29 cellular contexts compared by ENCODE assay signal in genomic region chr5:45089870-45090269, GRCh38.
"Had no signal": no experiment of that assay in that cellular context is flagged by ENCODE, and none has a peak within 500 bp of the region (broad histone marks: within the 10 kb centered on the region; RNA-seq: fewer than 3 reads in every experiment).

No MANE protein-coding gene starts in this region.

- H3K4me1 Mint-ChIP-seq: activated CD4-positive, alpha-beta T cell treated with anti-CD3 and anti-CD28 coated beads for 36 hours; activated CD8-positive, alpha-beta memory T cell treated with anti-CD3 and anti-CD28 coated beads, Interleukin-2, amount 10 ng/mL, durations not matched to agents 7 days and 5 days; activated naive CD4-positive, alpha-beta T cell treated with anti-CD3 and anti-CD28 coated beads, Interleukin-2, amount 50 U/mL, for 24 hours; activated naive CD8-positive, alpha-beta T cell treated with anti-CD3 and anti-CD28 coated beads, Interleukin-2, amount 50 U/mL, for 24 hours; stimulated activated memory B cell treated with anti-CD40 and anti-IgM and Interleukin-4, amounts not matched to agents 10 μg/mL and 1 μg/mL and 100 μg/mL, for 72 hours; stimulated activated naive CD8-positive, alpha-beta T cell treated with anti-CD3 and anti-CD28 coated beads, Interleukin-15, amount 100 ng/mL, for 72 hours had no signal

- DNase-seq: activated CD4-positive, alpha-beta T cell treated with anti-CD3 and anti-CD28 coated beads for 36 hours; activated CD4-positive, CD25-positive, alpha-beta regulatory T cell; activated CD8-positive, alpha-beta memory T cell treated with anti-CD3 and anti-CD28 coated beads, Interleukin-2, amount 10 ng/mL, durations not matched to agents 7 days and 5 days; activated CD8-positive, alpha-beta T cell treated with anti-CD3 and anti-CD28 coated beads, Interleukin-2, amount 10 ng/mL, durations not matched to agents 7 days and 5 days; activated naive CD8-positive, alpha-beta T cell treated with anti-CD3 and anti-CD28 coated beads, Interleukin-2, amount 50 U/mL, for 24 hours; activated T-cell treated with anti-CD3 and anti-CD28 coated beads, Interleukin-2, amount 50 U/mL, for 48 hours; amygdala; caudate nucleus; cortex of kidney; esophagus squamous epithelium; foreskin melanocyte; heart right ventricle; left lung; mucosa of descending colon; stimulated activated CD4-positive, alpha-beta T cell treated with anti-CD3 and anti-CD28 coated beads, Interleukin-1b, Interleukin-23, amount 100 ng/mL, for 48 hours; stimulated activated CD4-positive, alpha-beta T cell treated with anti-CD3 and anti-CD28 coated beads, Interleukin-4, amount 100 ng/mL, for 4 hours; stimulated activated CD8-positive, alpha-beta memory T cell treated with anti-CD3 and anti-CD28 coated beads, Interleukin-4, amount 100 ng/mL, for 48 hours; stimulated activated naive CD8-positive, alpha-beta T cell treated with anti-CD3 and anti-CD28 coated beads, Interleukin-15, amount 100 ng/mL, for 72 hours; substantia nigra; T1000; upper lobe of left lung had no signal

- H3K27me3 Mint-ChIP-seq: activated CD4-positive, alpha-beta T cell treated with anti-CD3 and anti-CD28 coated beads for 36 hours; activated CD8-positive, alpha-beta memory T cell treated with anti-CD3 and anti-CD28 coated beads, Interleukin-2, amount 10 ng/mL, durations not matched to agents 7 days and 5 days; activated naive CD4-positive, alpha-beta T cell treated with anti-CD3 and anti-CD28 coated beads, Interleukin-2, amount 50 U/mL, for 24 hours; activated naive CD8-positive, alpha-beta T cell treated with anti-CD3 and anti-CD28 coated beads, Interleukin-2, amount 50 U/mL, for 24 hours; natural killer cell treated with Interleukin-12 subunit alpha and Interleukin-12 subunit beta and Interleukin-15 and Interleukin-18, amount 100 ng/mL, for 72 hours; stimulated activated memory B cell treated with anti-CD40 and anti-IgM and Interleukin-4, amounts not matched to agents 10 μg/mL and 1 μg/mL and 100 μg/mL, for 72 hours; stimulated activated naive CD8-positive, alpha-beta T cell treated with anti-CD3 and anti-CD28 coated beads, Interleukin-15, amount 100 ng/mL, for 72 hours had no signal

- H3K4me3 ChIP-seq: esophagus squamous epithelium, heart right ventricle, left lung, lung, mucosa of descending colon, right atrium auricular region, smooth muscle cell, upper lobe of left lung had no signal

- H3K27ac ChIP-seq: epithelial cell of prostate, esophagus squamous epithelium, heart right ventricle, left lung, right atrium auricular region, upper lobe of left lung had no signal

- H3K27ac Mint-ChIP-seq: activated CD4-positive, alpha-beta T cell treated with anti-CD3 and anti-CD28 coated beads for 36 hours; activated CD8-positive, alpha-beta memory T cell treated with anti-CD3 and anti-CD28 coated beads, Interleukin-2, amount 10 ng/mL, durations not matched to agents 7 days and 5 days; activated CD8-positive, alpha-beta T cell treated with anti-CD3 and anti-CD28 coated beads, Interleukin-2, amount 10 ng/mL, durations not matched to agents 7 days and 5 days; activated naive CD4-positive, alpha-beta T cell treated with anti-CD3 and anti-CD28 coated beads, Interleukin-2, amount 50 U/mL, for 24 hours; activated naive CD8-positive, alpha-beta T cell treated with anti-CD3 and anti-CD28 coated beads, Interleukin-2, amount 50 U/mL, for 24 hours; activated T-helper 2 cell treated with anti-CD3 and anti-CD28 coated beads, Interferon-gamma antibody, Interleukin-2, Interleukin-4, amounts not matched to agents 10 μg/mL and 5 μg/mL and 100 μg/mL, durations not matched to agents 14 hours and 24 hours and 36 hours; natural killer cell treated with Interleukin-12 subunit alpha and Interleukin-12 subunit beta and Interleukin-15 and Interleukin-18, amount 100 ng/mL, for 72 hours; stimulated activated memory B cell treated with anti-CD40 and anti-IgM and Interleukin-4, amounts not matched to agents 10 μg/mL and 1 μg/mL and 100 μg/mL, for 72 hours; stimulated activated naive CD8-positive, alpha-beta T cell treated with anti-CD3 and anti-CD28 coated beads, Interleukin-15, amount 100 ng/mL, for 72 hours had no signal

- H3K36me3 Mint-ChIP-seq: activated CD8-positive, alpha-beta memory T cell treated with anti-CD3 and anti-CD28 coated beads, Interleukin-2, amount 10 ng/mL, durations not matched to agents 7 days and 5 days; activated naive CD4-positive, alpha-beta T cell treated with anti-CD3 and anti-CD28 coated beads, Interleukin-2, amount 50 U/mL, for 24 hours; natural killer cell treated with Interleukin-12 subunit alpha and Interleukin-12 subunit beta and Interleukin-15 and Interleukin-18, amount 100 ng/mL, for 72 hours; stimulated activated memory B cell treated with anti-CD40 and anti-IgM and Interleukin-4, amounts not matched to agents 10 μg/mL and 1 μg/mL and 100 μg/mL, for 72 hours had no signal

- H3K4me3 Mint-ChIP-seq: activated CD4-positive, alpha-beta T cell treated with anti-CD3 and anti-CD28 coated beads for 36 hours; activated CD8-positive, alpha-beta memory T cell treated with anti-CD3 and anti-CD28 coated beads, Interleukin-2, amount 10 ng/mL, durations not matched to agents 7 days and 5 days; activated CD8-positive, alpha-beta T cell treated with anti-CD3 and anti-CD28 coated beads, Interleukin-2, amount 10 ng/mL, durations not matched to agents 7 days and 5 days; activated naive CD4-positive, alpha-beta T cell treated with anti-CD3 and anti-CD28 coated beads, Interleukin-2, amount 50 U/mL, for 24 hours; activated naive CD8-positive, alpha-beta T cell treated with anti-CD3 and anti-CD28 coated beads, Interleukin-2, amount 50 U/mL, for 24 hours; natural killer cell treated with Interleukin-12 subunit alpha and Interleukin-12 subunit beta and Interleukin-15 and Interleukin-18, amount 100 ng/mL, for 72 hours; stimulated activated memory B cell treated with anti-CD40 and anti-IgM and Interleukin-4, amounts not matched to agents 10 μg/mL and 1 μg/mL and 100 μg/mL, for 72 hours; stimulated activated naive CD8-positive, alpha-beta T cell treated with anti-CD3 and anti-CD28 coated beads, Interleukin-15, amount 100 ng/mL, for 72 hours had no signal

- H3K4me1 ChIP-seq: esophagus squamous epithelium, heart right ventricle, left lung, right atrium auricular region, upper lobe of left lung had no signal

- ATAC-seq: activated CD4-positive, alpha-beta T cell treated with anti-CD3 and anti-CD28 coated beads for 36 hours; activated CD8-positive, alpha-beta memory T cell treated with anti-CD3 and anti-CD28 coated beads, Interleukin-2, amount 10 ng/mL, durations not matched to agents 7 days and 5 days; activated CD8-positive, alpha-beta T cell treated with anti-CD3 and anti-CD28 coated beads, Interleukin-2, amount 10 ng/mL, durations not matched to agents 7 days and 5 days; activated naive CD8-positive, alpha-beta T cell treated with anti-CD3 and anti-CD28 coated beads, Interleukin-2, amount 50 U/mL, for 24 hours; heart right ventricle; left lung; mucosa of descending colon; natural killer cell treated with Interleukin-12 subunit alpha and Interleukin-12 subunit beta and Interleukin-15 and Interleukin-18, amount 100 ng/mL, for 72 hours; stimulated activated memory B cell treated with anti-CD40 and anti-IgM and Interleukin-4, amounts not matched to agents 10 μg/mL and 1 μg/mL and 100 μg/mL, for 72 hours; stimulated activated naive CD8-positive, alpha-beta T cell treated with anti-CD3 and anti-CD28 coated beads, Interleukin-15, amount 100 ng/mL, for 72 hours had no signal

- H3K4me2 ChIP-seq: smooth muscle cell had no signal

- H3K27me3 ChIP-seq: esophagus squamous epithelium, heart right ventricle, left lung, right atrium auricular region, upper lobe of left lung had no signal

- H3K36me3 ChIP-seq: esophagus squamous epithelium, heart right ventricle, left lung, right atrium auricular region, upper lobe of left lung had no signal
